Comparison of ENCODE assay signal across 19 cellular contexts in genomic region chr5:5025098-5025773, GRCh38.
DNase-seq lines count a peak whose midpoint lies in the region; ATAC-seq and TF ChIP-seq lines count a peak whose summit lies in the region.
"Had no signal": no experiment of that assay in that cellular context is flagged by ENCODE, and none has a peak within 500 bp of the region (broad histone marks: within the 10 kb centered on the region; RNA-seq: fewer than 3 reads in every experiment).

No MANE protein-coding gene starts in this region.

- H3K36me3 Mint-ChIP-seq in activated CD4-positive, alpha-beta T cell treated with anti-CD3 and anti-CD28 coated beads, Interleukin-2, amount 10 ng/mL, durations not matched to agents 7 days and 5 days (ENCODE audit: low read depth), result no peaks in the 10 kb centered on the region
- H3K36me3 Mint-ChIP-seq: CD4-positive, alpha-beta memory T cell; mesothelial cell of epicardium had no signal

- H3K4me2 ChIP-seq in Loucy (ENCODE audit: low read depth, low read length, poor library complexity, severe bottlenecking), result peak overlapping the region; percentile 40

- TF ChIP-seq CTCF in Loucy (conservative IDR thresholded peaks at IDR 0.05; ENCODE audit: low read length) (no peak), WI38 (IDR thresholded peaks at IDR 0.05; ENCODE audit: low read depth, low read length) (no peak), psoas muscle (IDR thresholded peaks at IDR 0.05) (no peak)

- no peaks in the 10 kb centered on the region for H3K4me1 ChIP-seq in Loucy (ENCODE audit: insufficient read depth, low read length, poor library complexity, severe bottlenecking)
- no peaks in the 10 kb centered on the region for H3K4me1 ChIP-seq in psoas muscle
- H3K4me1 ChIP-seq: esophagus squamous epithelium, prostate gland had no signal

- H3K9ac ChIP-seq in Loucy (ENCODE audit: low read depth, low read length, poor library complexity, severe bottlenecking), result no peak overlapping the region

- H3K9me2 ChIP-seq in Loucy (replicated peaks; ENCODE audit: low read depth, low read length), result no peaks in the 10 kb centered on the region

- no peaks in the 10 kb centered on the region for H4K20me1 ChIP-seq in Loucy (ENCODE audit: insufficient read depth, low read length, poor library complexity, severe bottlenecking)

- H3K4me3 ChIP-seq in Loucy (ENCODE audit: low read length, poor library complexity, severe bottlenecking) (peak overlapping the region; percentile 43), WI38 (ENCODE audit: low read depth, low read length) (0 out of 2 replicates have a peak overlapping the region, but pooled peaks have one; percentile 8), psoas muscle (peak overlapping the region; percentile 12)
- H3K4me3 ChIP-seq: esophagus squamous epithelium, prostate gland had no signal

- H3K27ac Mint-ChIP-seq in activated CD4-positive, alpha-beta T cell treated with anti-CD3 and anti-CD28 coated beads, Interleukin-2, amount 10 ng/mL, durations not matched to agents 7 days and 5 days, result peak overlapping the region; percentile 60
- H3K27ac Mint-ChIP-seq: mesothelial cell of epicardium had no signal

- no peaks in the 10 kb centered on the region for H3K36me3 ChIP-seq in Loucy (ENCODE audit: insufficient read depth, low read length)
- H3K36me3 ChIP-seq in psoas muscle (ENCODE audit: insufficient read depth in 1 of 2, low read depth in 1 of 2), result no peaks in the 10 kb centered on the region
- H3K36me3 ChIP-seq: esophagus squamous epithelium, prostate gland had no signal

- peak overlapping the region; percentile 43; the same call in 1 of the 2 replicates for H2AFZ ChIP-seq in Loucy (ENCODE audit: low read length)

- DNase-seq in activated CD4-positive, alpha-beta T cell treated with anti-CD3 and anti-CD28 coated beads, Interleukin-2, amount 10 ng/mL, durations not matched to agents 7 days and 5 days, result no peak
- DNase-seq in activated CD4-positive, alpha-beta T cell treated with anti-CD3 and anti-CD28 coated beads, Interleukin-2, amount 50 U/mL, for 1 hour, result no peak
- DNase-seq in psoas muscle, result no peak
- DNase-seq in DMS53 treated with DMSO at 0.1 percent for 48 hours (lab: John Stamatoyannopoulos, UW; ENCODE audit: unreplicated experiment), result no peak
- DNase-seq in activated CD4-positive, alpha-beta T cell treated with anti-CD3 and anti-CD28 coated beads, Interleukin-2, amount 50 U/mL, for 4 hours, result no peak
- DNase-seq: aorta; central memory CD4-positive, alpha-beta T cell; effector CD4-positive, alpha-beta T cell; esophagus squamous epithelium; KG1; left cardiac atrium; stimulated activated CD4-positive, alpha-beta T cell treated with anti-CD3 and anti-CD28 coated beads, Interleukin-2, amount 100 ng/mL, for 48 hours had no signal

- WGBS in psoas muscle, 3 donors, result 86 to 93% (median 93%) methylated on average over 14 of the region's 14 CpGs

- intact Hi-C loops in psoas muscle (cut with DNase I), result no loop called here

- CTCF ChIA-PET in activated CD4-positive, alpha-beta T cell treated with anti-CD3 and anti-CD28 coated beads, Interleukin-2, amount 10 ng/mL, durations not matched to agents 7 days and 5 days (lab: Charles Lee), result interaction anchor here (0.6 to 0.7 kb wide), 2 partner anchors 13 to 49 kb away, joined by 3 read pairs; no protein-coding TSS in a partner anchor

- POLR2A ChIA-PET in activated CD4-positive, alpha-beta T cell treated with anti-CD3 and anti-CD28 coated beads, Interleukin-2, amount 10 ng/mL, durations not matched to agents 7 days and 5 days (lab: Charles Lee), result no interaction called here

- no peaks in the 10 kb centered on the region for H3K27me3 ChIP-seq in Loucy (ENCODE audit: insufficient read depth, low read length, poor library complexity, severe bottlenecking)
- H3K27me3 ChIP-seq in psoas muscle (ENCODE audit: insufficient read depth in 3 of 3, low read length in 2 of 3), result peaks cover 0 to 4% (median 0%) of the 10 kb centered on the region in 3 donors
- H3K27me3 ChIP-seq: esophagus squamous epithelium had no signal

- H3K4me1 Mint-ChIP-seq in activated CD4-positive, alpha-beta T cell treated with anti-CD3 and anti-CD28 coated beads, Interleukin-2, amount 10 ng/mL, durations not matched to agents 7 days and 5 days, result peaks cover 11% of the 10 kb centered on the region
- H3K4me1 Mint-ChIP-seq: mesothelial cell of epicardium, neural crest cell had no signal

- no peaks in the 10 kb centered on the region for H3F3A ChIP-seq in Loucy (ENCODE audit: low read depth)

- no peaks in the 10 kb centered on the region for H3K27me3 Mint-ChIP-seq in activated CD4-positive, alpha-beta T cell treated with anti-CD3 and anti-CD28 coated beads, Interleukin-2, amount 10 ng/mL, durations not matched to agents 7 days and 5 days
- H3K27me3 Mint-ChIP-seq: CD4-positive, alpha-beta memory T cell had no signal

- no peaks in the 10 kb centered on the region for H3K9me3 ChIP-seq in Loucy (ENCODE audit: insufficient read depth, low read depth, low read length)
- no peaks in the 10 kb centered on the region for H3K9me3 ChIP-seq in psoas muscle
- H3K9me3 ChIP-seq: esophagus squamous epithelium, prostate gland had no signal

- H3K79me2 ChIP-seq in Loucy (ENCODE audit: insufficient read depth, low read length), result no peaks in the 10 kb centered on the region

- no peaks in the 10 kb centered on the region for H3K9me3 Mint-ChIP-seq in activated CD4-positive, alpha-beta T cell treated with anti-CD3 and anti-CD28 coated beads, Interleukin-2, amount 10 ng/mL, durations not matched to agents 7 days and 5 days
- H3K9me3 Mint-ChIP-seq: mesothelial cell of epicardium, neural crest cell had no signal

- no peak overlapping the region for H3K4me3 Mint-ChIP-seq in activated CD4-positive, alpha-beta T cell treated with anti-CD3 and anti-CD28 coated beads, Interleukin-2, amount 10 ng/mL, durations not matched to agents 7 days and 5 days
- H3K4me3 Mint-ChIP-seq: mesothelial cell of epicardium, neural crest cell had no signal

- no peak overlapping the region for H3K27ac ChIP-seq in psoas muscle
- H3K27ac ChIP-seq: esophagus squamous epithelium, prostate gland had no signal

- no peak for ATAC-seq in psoas muscle
- no peak for ATAC-seq in GM18520 (IDR thresholded peaks at IDR 0.05; ENCODE audit: unreplicated experiment)
- ATAC-seq: left cardiac atrium had no signal
